Comparison of ENCODE assay signal across 8 cellular contexts in genomic region chr1:113929750-113930498, GRCh38. TPM values are rescaled to one million over a fixed set of nuclear protein-coding genes. Genes with fewer than 3 reads are reported as not detected.
A peak's percentile ranks its signal among the peaks of the same experiment; 100 is the strongest.
DNase-seq lines count a peak whose midpoint lies in the region; ATAC-seq, FAIRE-seq and TF ChIP-seq lines count a peak whose summit lies in the region.

No MANE protein-coding gene starts in this region.

- FAIRE-seq in kidney (lab: Jason Lieb, UNC): no peak

- no peaks in the 10 kb centered on the region for H3K36me3 ChIP-seq in kidney (ENCODE audit: control insufficient read depth in 1 of 2, insufficient read depth in 2 of 2, low read length in 2 of 2)

- H3K4me1 ChIP-seq in kidney (ENCODE audit: control insufficient read depth in 1 of 2, insufficient read depth in 1 of 2, low read depth in 1 of 2, low read length in 2 of 2): peaks cover 7 to 12% of the 10 kb centered on the region in 2 donors

- in situ Hi-C loops in Caki2 (cut with HindIII; ENCODE audit: low pct_unique_long_range_greater_than_20kb, low sequenced_read_pairs): no loop called here
- in situ Hi-C loops in T47D (cut with HindIII; ENCODE audit: low pct_unique_long_range_greater_than_20kb, low sequenced_read_pairs): no loop called here

- no peak for TF ChIP-seq CTCF in WI38 (IDR thresholded peaks at IDR 0.05; ENCODE audit: low read depth, low read length)
- TF ChIP-seq CTCF in kidney (IDR thresholded peaks at IDR 0.05; ENCODE audit: borderline replicate concordance, extremely low read depth, insufficient read depth): no peak

- intact Hi-C loops in kidney (cut with DNase I): no loop called here

- ATAC-seq in GM19455 (IDR thresholded peaks at IDR 0.05; ENCODE audit: unreplicated experiment): peak; percentile 40

- DNase-seq in Caki2 (ENCODE audit: low read depth) (peak; percentile 46), HK-2 (ENCODE audit: unreplicated experiment) (peak; percentile 56), T47D (ENCODE audit: low read depth in 1 of 2, low spot score in 1 of 2) (peak; percentile 26 to 65), kidney (peak; percentile 85), iPS-NIHi11 (ENCODE audit: low spot score) (no peak)
- DNase-seq in stimulated activated CD4-positive, alpha-beta T cell treated with anti-CD3 and anti-CD28 coated beads, Interleukin-1b, Interleukin-23, amount 100 ng/mL, for 24 hours (ENCODE audit: low read depth in 4 of 4, low spot score in 1 of 4): peak; percentile 26 to 51 (median 36)

- H3K9ac ChIP-seq in kidney (ENCODE audit: low read length in 2 of 2): peak overlapping the region; percentile 75 to 90

- H3K9me3 ChIP-seq in kidney (ENCODE audit: control insufficient read depth in 1 of 2, low read length in 2 of 2): no peaks in the 10 kb centered on the region

- peak overlapping the region; percentile 92 to 99 for H3K27ac ChIP-seq in kidney (ENCODE audit: low read depth in 2 of 2, low read length in 2 of 2)

- H3K4me3 ChIP-seq in WI38 (ENCODE audit: low read depth, low read length): peak overlapping the region; percentile 99
- H3K4me3 ChIP-seq in kidney (ENCODE audit: low read length in 2 of 2): peak overlapping the region; percentile 81 to 92

RNA-seq across cellular contexts. Expression of gene HIPK1, which starts 0.8 kb away (rescaled TPM):
- 8.1 and 10.0 TPM in 2 replicates for total RNA-seq in Caki2 (2014; rRNA removed; shearing (Covaris generic); ENCODE audit: low replicate concordance)
- total RNA-seq in kidney: 65.0 TPM
- polyA plus RNA-seq in kidney (ENCODE audit: insufficient read depth, low read depth, low replicate concordance): 8.4 TPM

RNA-seq across cellular contexts. Expression of gene DCLRE1B, which starts 24.8 kb away (rescaled TPM):
- 4.6 and 5.1 TPM in 2 replicates for total RNA-seq in Caki2 (2014; rRNA removed; shearing (Covaris generic); ENCODE audit: low replicate concordance)
- total RNA-seq in kidney: 6.1 TPM
- 1.4 TPM for polyA plus RNA-seq in kidney (ENCODE audit: insufficient read depth, low read depth, low replicate concordance)

RNA-seq across cellular contexts. Expression of gene AP4B1, which starts 25.3 kb away (rescaled TPM):
- 2.0 and 2.3 TPM in 2 replicates for total RNA-seq in Caki2 (2014; rRNA removed; shearing (Covaris generic); ENCODE audit: low replicate concordance)
- total RNA-seq in kidney: 21.7 TPM
- polyA plus RNA-seq in kidney (ENCODE audit: insufficient read depth, low read depth, low replicate concordance): 8.7 TPM

RNA-seq across cellular contexts. Expression of gene BCL2L15, which starts 42.5 kb away (rescaled TPM):
- total RNA-seq in Caki2 (2014; rRNA removed; shearing (Covaris generic); ENCODE audit: low replicate concordance): 1.9 TPM in 1 of 2 replicates, not detected in the other
- 34.3 TPM for total RNA-seq in kidney
- 2.2 TPM for polyA plus RNA-seq in kidney (ENCODE audit: insufficient read depth, low read depth, low replicate concordance)

RNA-seq across cellular contexts. Expression of gene OLFML3, which starts 49.4 kb away (rescaled TPM):
- not detected in 2 replicates for total RNA-seq in Caki2 (2014; rRNA removed; shearing (Covaris generic); ENCODE audit: low replicate concordance)
- 13.5 TPM for total RNA-seq in kidney
- polyA plus RNA-seq in kidney (ENCODE audit: insufficient read depth, low read depth, low replicate concordance): 22.9 TPM
